Comparison of ENCODE assay signal across 1 cellular context in the genomic region with DNA sequence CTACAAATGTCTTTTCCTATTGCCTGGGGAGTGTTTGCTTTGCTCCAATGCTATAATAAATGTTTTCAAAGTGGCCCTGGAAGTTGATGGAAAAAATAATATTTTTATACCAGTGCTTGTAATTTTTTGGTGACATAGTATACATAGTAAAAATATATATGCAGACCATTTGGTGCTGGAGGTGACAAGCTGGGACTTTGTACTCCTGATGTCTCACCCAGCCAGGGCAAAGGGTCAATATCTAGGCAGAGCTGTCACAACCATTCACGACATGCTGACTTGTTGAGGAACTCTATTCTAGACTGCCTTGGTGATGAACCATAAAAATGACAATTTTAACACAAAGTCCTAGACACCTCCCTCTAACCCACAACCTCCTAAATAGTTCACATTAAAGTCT.
TF ChIP-seq lines count a peak whose summit lies in the region.

No MANE protein-coding gene starts in this region.

TF ChIP-seq in HepG2, 621 proteins besides CTCF, POLR2A, EP300 and RAD21 (continued from another document and continues in another):
- TF ChIP-seq, protein P1, sequence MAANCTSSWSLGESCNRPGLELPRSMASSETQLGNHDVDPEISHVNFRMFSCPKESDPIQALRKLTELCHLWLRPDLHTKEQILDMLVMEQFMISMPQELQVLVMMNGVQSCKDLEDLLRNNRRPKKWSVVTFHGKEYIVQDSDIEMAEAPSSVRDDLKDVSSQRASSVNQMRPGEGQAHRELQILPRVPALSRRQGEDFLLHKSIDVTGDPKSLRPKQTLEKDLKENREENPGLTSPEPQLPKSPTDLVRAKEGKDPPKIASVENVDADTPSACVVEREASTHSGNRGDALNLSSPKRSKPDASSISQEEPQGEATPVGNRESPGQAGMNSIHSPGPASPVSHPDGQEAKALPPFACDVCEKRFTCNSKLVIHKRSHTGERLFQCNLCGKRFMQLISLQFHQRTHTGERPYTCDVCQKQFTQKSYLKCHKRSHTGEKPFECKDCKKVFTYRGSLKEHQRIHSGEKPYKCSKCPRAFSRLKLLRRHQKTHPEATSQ (CRISPR knock-in tag; IDR thresholded peaks at IDR 0.05; ENCODE audit: borderline replicate concordance), result peak; percentile 39; the same call in 1 of the 2 replicates
- TF ChIP-seq HNF4G (IDR thresholded peaks at IDR 0.05; ENCODE audit: borderline replicate concordance, low read depth, low read length), result 0 out of 2 replicates have a peak, but pooled peaks have one; percentile 34
- no peak for TF ChIP-seq HNF4G (CRISPR knock-in tag; IDR thresholded peaks at IDR 0.05; ENCODE audit: borderline replicate concordance, low read depth)
- TF ChIP-seq SIN3A (IDR thresholded peaks at IDR 0.05; ENCODE audit: borderline replicate concordance, low read depth, low read length), result no peak
- peak; percentile 40; the same call in 1 of the 2 replicates for TF ChIP-seq ZBTB20 (CRISPR knock-in tag; IDR thresholded peaks at IDR 0.05; ENCODE audit: borderline replicate concordance, low read depth)
- TF ChIP-seq TBX3 (IDR thresholded peaks at IDR 0.05; ENCODE audit: borderline replicate concordance), result peak; percentile 86; the same call in 1 of the 2 replicates
- TF ChIP-seq HOXA7 (CRISPR knock-in tag; IDR thresholded peaks at IDR 0.05), result no peak
- no peak for TF ChIP-seq ZNF3 (CRISPR knock-in tag; IDR thresholded peaks at IDR 0.05)
- TF ChIP-seq KAT7 (CRISPR knock-in tag; IDR thresholded peaks at IDR 0.05; ENCODE audit: borderline replicate concordance), result no peak
- TF ChIP-seq POGZ (CRISPR knock-in tag; IDR thresholded peaks at IDR 0.05), result peak; percentile 29; the same call in 1 of the 2 replicates
- TF ChIP-seq CHD4 (IDR thresholded peaks at IDR 0.05; ENCODE audit: borderline replicate concordance, low read length), result 0 out of 2 replicates have a peak, but pooled peaks have one; percentile 43
- TF ChIP-seq MAFG (CRISPR knock-in tag; IDR thresholded peaks at IDR 0.05), result no peak
- no peak for TF ChIP-seq ARNTL (CRISPR knock-in tag; IDR thresholded peaks at IDR 0.05)
- no peak for TF ChIP-seq MBD4 (IDR thresholded peaks at IDR 0.05; ENCODE audit: borderline replicate concordance, low read length)
- TF ChIP-seq NFIC (IDR thresholded peaks at IDR 0.05; ENCODE audit: low read length), result 0 out of 2 replicates have a peak, but pooled peaks have one; percentile 15
- TF ChIP-seq ZNF17 (CRISPR knock-in tag; IDR thresholded peaks at IDR 0.05), result no peak
- TF ChIP-seq ZNF367 (CRISPR knock-in tag; IDR thresholded peaks at IDR 0.05; ENCODE audit: borderline replicate concordance), result no peak
- TF ChIP-seq ZNF644 (CRISPR knock-in tag; IDR thresholded peaks at IDR 0.05; ENCODE audit: low read depth), result peak; percentile 73; the same call in 1 of the 2 replicates
- peak; percentile 53 for TF ChIP-seq GATAD2A (CRISPR knock-in tag; IDR thresholded peaks at IDR 0.05)
- TF ChIP-seq MED1 (CRISPR knock-in tag; IDR thresholded peaks at IDR 0.05), result no peak
- TF ChIP-seq FOXA1 (IDR thresholded peaks at IDR 0.05), result no peak
- no peak for TF ChIP-seq FOXA1 (CRISPR knock-in tag; IDR thresholded peaks at IDR 0.05)
- TF ChIP-seq, protein P2, sequence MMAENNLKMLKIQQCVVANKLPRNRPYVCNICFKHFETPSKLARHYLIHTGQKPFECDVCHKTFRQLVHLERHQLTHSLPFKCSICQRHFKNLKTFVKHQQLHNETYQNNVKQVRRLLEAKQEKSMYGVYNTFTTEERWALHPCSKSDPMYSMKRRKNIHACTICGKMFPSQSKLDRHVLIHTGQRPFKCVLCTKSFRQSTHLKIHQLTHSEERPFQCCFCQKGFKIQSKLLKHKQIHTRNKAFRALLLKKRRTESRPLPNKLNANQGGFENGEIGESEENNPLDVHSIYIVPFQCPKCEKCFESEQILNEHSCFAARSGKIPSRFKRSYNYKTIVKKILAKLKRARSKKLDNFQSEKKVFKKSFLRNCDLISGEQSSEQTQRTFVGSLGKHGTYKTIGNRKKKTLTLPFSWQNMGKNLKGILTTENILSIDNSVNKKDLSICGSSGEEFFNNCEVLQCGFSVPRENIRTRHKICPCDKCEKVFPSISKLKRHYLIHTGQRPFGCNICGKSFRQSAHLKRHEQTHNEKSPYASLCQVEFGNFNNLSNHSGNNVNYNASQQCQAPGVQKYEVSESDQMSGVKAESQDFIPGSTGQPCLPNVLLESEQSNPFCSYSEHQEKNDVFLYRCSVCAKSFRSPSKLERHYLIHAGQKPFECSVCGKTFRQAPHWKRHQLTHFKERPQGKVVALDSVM (CRISPR knock-in tag; IDR thresholded peaks at IDR 0.05), result no peak
- TF ChIP-seq ERF (CRISPR knock-in tag; IDR thresholded peaks at IDR 0.05), result no peak
- 0 out of 2 replicates have a peak, but pooled peaks have one; percentile 41 for TF ChIP-seq SALL1 (CRISPR knock-in tag; IDR thresholded peaks at IDR 0.05)
- no peak for TF ChIP-seq ELF1 (CRISPR knock-in tag; IDR thresholded peaks at IDR 0.05)
- no peak for TF ChIP-seq HMG20A (CRISPR knock-in tag; IDR thresholded peaks at IDR 0.05; ENCODE audit: borderline replicate concordance)
- no peak for TF ChIP-seq GABPB1 (CRISPR knock-in tag; IDR thresholded peaks at IDR 0.05)
- TF ChIP-seq, protein P3, sequence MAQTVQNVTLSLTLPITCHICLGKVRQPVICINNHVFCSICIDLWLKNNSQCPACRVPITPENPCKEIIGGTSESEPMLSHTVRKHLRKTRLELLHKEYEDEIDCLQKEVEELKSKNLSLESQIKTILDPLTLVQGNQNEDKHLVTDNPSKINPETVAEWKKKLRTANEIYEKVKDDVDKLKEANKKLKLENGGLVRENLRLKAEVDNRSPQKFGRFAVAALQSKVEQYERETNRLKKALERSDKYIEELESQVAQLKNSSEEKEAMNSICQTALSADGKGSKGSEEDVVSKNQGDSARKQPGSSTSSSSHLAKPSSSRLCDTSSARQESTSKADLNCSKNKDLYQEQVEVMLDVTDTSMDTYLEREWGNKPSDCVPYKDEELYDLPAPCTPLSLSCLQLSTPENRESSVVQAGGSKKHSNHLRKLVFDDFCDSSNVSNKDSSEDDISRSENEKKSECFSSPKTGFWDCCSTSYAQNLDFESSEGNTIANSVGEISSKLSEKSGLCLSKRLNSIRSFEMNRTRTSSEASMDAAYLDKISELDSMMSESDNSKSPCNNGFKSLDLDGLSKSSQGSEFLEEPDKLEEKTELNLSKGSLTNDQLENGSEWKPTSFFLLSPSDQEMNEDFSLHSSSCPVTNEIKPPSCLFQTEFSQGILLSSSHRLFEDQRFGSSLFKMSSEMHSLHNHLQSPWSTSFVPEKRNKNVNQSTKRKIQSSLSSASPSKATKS (CRISPR knock-in tag; IDR thresholded peaks at IDR 0.05), result no peak
- no peak for TF ChIP-seq TBP (CRISPR knock-in tag; IDR thresholded peaks at IDR 0.05)
- TF ChIP-seq EHMT2 (IDR thresholded peaks at IDR 0.05; ENCODE audit: borderline replicate concordance, low read depth, low read length), result no peak; the same call in 1 of the 2 replicates
- TF ChIP-seq ZNF619 (CRISPR knock-in tag; IDR thresholded peaks at IDR 0.05), result no peak
- TF ChIP-seq GLI4 (CRISPR knock-in tag; IDR thresholded peaks at IDR 0.05; ENCODE audit: borderline replicate concordance), result peak; percentile 8; the same call in 1 of the 2 replicates
- TF ChIP-seq, protein P4, sequence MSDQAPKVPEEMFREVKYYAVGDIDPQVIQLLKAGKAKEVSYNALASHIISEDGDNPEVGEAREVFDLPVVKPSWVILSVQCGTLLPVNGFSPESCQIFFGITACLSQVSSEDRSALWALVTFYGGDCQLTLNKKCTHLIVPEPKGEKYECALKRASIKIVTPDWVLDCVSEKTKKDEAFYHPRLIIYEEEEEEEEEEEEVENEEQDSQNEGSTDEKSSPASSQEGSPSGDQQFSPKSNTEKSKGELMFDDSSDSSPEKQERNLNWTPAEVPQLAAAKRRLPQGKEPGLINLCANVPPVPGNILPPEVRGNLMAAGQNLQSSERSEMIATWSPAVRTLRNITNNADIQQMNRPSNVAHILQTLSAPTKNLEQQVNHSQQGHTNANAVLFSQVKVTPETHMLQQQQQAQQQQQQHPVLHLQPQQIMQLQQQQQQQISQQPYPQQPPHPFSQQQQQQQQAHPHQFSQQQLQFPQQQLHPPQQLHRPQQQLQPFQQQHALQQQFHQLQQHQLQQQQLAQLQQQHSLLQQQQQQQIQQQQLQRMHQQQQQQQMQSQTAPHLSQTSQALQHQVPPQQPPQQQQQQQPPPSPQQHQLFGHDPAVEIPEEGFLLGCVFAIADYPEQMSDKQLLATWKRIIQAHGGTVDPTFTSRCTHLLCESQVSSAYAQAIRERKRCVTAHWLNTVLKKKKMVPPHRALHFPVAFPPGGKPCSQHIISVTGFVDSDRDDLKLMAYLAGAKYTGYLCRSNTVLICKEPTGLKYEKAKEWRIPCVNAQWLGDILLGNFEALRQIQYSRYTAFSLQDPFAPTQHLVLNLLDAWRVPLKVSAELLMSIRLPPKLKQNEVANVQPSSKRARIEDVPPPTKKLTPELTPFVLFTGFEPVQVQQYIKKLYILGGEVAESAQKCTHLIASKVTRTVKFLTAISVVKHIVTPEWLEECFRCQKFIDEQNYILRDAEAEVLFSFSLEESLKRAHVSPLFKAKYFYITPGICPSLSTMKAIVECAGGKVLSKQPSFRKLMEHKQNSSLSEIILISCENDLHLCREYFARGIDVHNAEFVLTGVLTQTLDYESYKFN (CRISPR knock-in tag; conservative IDR thresholded peaks at IDR 0.05), result peak; percentile 22; the same call in 1 of the 2 replicates
- 0 out of 2 replicates have a peak, but pooled peaks have one; percentile 6 for TF ChIP-seq SOX5 (CRISPR knock-in tag; IDR thresholded peaks at IDR 0.05; ENCODE audit: borderline replicate concordance)
- TF ChIP-seq, protein P5, sequence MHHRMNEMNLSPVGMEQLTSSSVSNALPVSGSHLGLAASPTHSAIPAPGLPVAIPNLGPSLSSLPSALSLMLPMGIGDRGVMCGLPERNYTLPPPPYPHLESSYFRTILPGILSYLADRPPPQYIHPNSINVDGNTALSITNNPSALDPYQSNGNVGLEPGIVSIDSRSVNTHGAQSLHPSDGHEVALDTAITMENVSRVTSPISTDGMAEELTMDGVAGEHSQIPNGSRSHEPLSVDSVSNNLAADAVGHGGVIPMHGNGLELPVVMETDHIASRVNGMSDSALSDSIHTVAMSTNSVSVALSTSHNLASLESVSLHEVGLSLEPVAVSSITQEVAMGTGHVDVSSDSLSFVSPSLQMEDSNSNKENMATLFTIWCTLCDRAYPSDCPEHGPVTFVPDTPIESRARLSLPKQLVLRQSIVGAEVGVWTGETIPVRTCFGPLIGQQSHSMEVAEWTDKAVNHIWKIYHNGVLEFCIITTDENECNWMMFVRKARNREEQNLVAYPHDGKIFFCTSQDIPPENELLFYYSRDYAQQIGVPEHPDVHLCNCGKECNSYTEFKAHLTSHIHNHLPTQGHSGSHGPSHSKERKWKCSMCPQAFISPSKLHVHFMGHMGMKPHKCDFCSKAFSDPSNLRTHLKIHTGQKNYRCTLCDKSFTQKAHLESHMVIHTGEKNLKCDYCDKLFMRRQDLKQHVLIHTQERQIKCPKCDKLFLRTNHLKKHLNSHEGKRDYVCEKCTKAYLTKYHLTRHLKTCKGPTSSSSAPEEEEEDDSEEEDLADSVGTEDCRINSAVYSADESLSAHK (CRISPR knock-in tag; IDR thresholded peaks at IDR 0.05; ENCODE audit: borderline replicate concordance), result no peak
- peak; percentile 48; the same call in 1 of the 2 replicates for TF ChIP-seq NR2F6 (IDR thresholded peaks at IDR 0.05)
- peak; percentile 67; the same call in 1 of the 2 replicates for TF ChIP-seq NR2F6 (CRISPR knock-in tag; IDR thresholded peaks at IDR 0.05)
- TF ChIP-seq ZNF567 (CRISPR knock-in tag; IDR thresholded peaks at IDR 0.05; ENCODE audit: borderline replicate concordance), result no peak
- no peak for TF ChIP-seq GFI1 (CRISPR knock-in tag; IDR thresholded peaks at IDR 0.05; ENCODE audit: borderline replicate concordance)
- TF ChIP-seq HNF4A (CRISPR knock-in tag; IDR thresholded peaks at IDR 0.05), result peak; percentile 76
- TF ChIP-seq FOXA3 (CRISPR knock-in tag; IDR thresholded peaks at IDR 0.05), result no peak
- peak; percentile 86 for TF ChIP-seq RARA (CRISPR knock-in tag; IDR thresholded peaks at IDR 0.05)
- TF ChIP-seq ZNF552 (CRISPR knock-in tag; IDR thresholded peaks at IDR 0.05; ENCODE audit: borderline replicate concordance), result no peak
- TF ChIP-seq ZSCAN25 (CRISPR knock-in tag; IDR thresholded peaks at IDR 0.05), result no peak
- TF ChIP-seq, protein P6, sequence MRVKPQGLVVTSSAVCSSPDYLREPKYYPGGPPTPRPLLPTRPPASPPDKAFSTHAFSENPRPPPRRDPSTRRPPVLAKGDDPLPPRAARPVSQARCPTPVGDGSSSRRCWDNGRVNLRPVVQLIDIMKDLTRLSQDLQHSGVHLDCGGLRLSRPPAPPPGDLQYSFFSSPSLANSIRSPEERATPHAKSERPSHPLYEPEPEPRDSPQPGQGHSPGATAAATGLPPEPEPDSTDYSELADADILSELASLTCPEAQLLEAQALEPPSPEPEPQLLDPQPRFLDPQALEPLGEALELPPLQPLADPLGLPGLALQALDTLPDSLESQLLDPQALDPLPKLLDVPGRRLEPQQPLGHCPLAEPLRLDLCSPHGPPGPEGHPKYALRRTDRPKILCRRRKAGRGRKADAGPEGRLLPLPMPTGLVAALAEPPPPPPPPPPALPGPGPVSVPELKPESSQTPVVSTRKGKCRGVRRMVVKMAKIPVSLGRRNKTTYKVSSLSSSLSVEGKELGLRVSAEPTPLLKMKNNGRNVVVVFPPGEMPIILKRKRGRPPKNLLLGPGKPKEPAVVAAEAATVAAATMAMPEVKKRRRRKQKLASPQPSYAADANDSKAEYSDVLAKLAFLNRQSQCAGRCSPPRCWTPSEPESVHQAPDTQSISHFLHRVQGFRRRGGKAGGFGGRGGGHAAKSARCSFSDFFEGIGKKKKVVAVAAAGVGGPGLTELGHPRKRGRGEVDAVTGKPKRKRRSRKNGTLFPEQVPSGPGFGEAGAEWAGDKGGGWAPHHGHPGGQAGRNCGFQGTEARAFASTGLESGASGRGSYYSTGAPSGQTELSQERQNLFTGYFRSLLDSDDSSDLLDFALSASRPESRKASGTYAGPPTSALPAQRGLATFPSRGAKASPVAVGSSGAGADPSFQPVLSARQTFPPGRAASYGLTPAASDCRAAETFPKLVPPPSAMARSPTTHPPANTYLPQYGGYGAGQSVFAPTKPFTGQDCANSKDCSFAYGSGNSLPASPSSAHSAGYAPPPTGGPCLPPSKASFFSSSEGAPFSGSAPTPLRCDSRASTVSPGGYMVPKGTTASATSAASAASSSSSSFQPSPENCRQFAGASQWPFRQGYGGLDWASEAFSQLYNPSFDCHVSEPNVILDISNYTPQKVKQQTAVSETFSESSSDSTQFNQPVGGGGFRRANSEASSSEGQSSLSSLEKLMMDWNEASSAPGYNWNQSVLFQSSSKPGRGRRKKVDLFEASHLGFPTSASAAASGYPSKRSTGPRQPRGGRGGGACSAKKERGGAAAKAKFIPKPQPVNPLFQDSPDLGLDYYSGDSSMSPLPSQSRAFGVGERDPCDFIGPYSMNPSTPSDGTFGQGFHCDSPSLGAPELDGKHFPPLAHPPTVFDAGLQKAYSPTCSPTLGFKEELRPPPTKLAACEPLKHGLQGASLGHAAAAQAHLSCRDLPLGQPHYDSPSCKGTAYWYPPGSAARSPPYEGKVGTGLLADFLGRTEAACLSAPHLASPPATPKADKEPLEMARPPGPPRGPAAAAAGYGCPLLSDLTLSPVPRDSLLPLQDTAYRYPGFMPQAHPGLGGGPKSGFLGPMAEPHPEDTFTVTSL (CRISPR knock-in tag; IDR thresholded peaks at IDR 0.05; ENCODE audit: borderline replicate concordance), result peak; percentile 47; the same call in 1 of the 2 replicates
- no peak for TF ChIP-seq ZNF543 (CRISPR knock-in tag; IDR thresholded peaks at IDR 0.05)
- no peak for TF ChIP-seq ZNF326 (CRISPR knock-in tag; IDR thresholded peaks at IDR 0.05; ENCODE audit: borderline replicate concordance)
